Comparison of ENCODE assay signal across 8 cellular contexts in the genomic region with DNA sequence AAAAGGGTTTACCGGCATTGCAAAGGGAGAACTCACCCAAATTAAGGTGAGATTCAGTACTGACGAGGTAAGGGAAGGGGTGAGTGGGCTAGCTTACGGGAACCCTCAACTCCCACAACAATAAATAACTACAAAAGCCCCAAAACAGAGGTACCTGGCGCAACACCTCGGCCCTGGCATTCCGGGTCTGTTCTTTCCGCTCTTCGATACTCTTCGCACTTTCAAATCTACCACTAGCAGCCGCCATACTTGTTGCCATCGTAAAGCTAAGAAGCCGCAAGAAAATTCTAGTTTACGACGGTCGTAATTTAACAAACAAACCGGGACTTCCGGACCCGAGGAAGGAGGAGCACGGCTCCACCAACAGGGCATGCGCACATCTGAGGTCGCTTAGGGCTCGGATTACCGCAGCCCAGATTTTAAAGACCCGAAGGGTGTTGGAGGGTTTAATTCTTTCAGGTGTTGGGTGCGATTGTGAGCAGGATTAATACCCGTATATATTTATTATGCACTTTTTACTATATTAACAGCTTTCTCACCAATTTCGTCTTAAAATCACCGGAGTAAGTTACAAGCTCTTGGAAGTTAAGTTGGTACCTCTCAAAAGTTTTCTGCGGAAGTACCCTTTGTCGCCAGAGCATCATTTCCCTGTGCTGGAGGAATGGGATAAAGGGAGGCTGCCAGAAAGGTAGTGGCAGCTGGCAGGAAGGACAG. TPM values are rescaled to one million over a fixed set of nuclear protein-coding genes. Genes with fewer than 3 reads are reported as not detected.
DNase-seq lines count a peak whose midpoint lies in the region; ATAC-seq and TF ChIP-seq lines count a peak whose summit lies in the region.

A gene (minus strand): TSS at position 268 of the 714 bp plus-strand sequence. CDS start 9 bp downstream, at position 259.

- peaks cover 0 to 8% (median 8%) of the 10 kb centered on the region in 3 donors for H3K36me3 Mint-ChIP-seq in immature natural killer cell

- peak; percentile 97 for ATAC-seq in GM18907 (IDR thresholded peaks at IDR 0.05; ENCODE audit: unreplicated experiment)
- ATAC-seq in HG03159 (IDR thresholded peaks at IDR 0.05; ENCODE audit: unreplicated experiment): peak; percentile 98

- POLR2A ChIA-PET in AG04449 (lab: Yijun Ruan, JAX): interaction anchor here (0.6 kb wide), 1 partner anchor 415 kb away, joined by 3 read pairs; no protein-coding TSS in a partner anchor

- peak within 1 kb of the TSS; percentile 85 to 97 (median 93) for H3K4me3 Mint-ChIP-seq in immature natural killer cell

- peaks cover 10 to 22% (median 20%) of the 10 kb centered on the region in 3 donors for H3K27me3 Mint-ChIP-seq in immature natural killer cell (ENCODE audit: low read depth in 3 of 3)

- TF ChIP-seq CTCF in AG04449 (IDR thresholded peaks at IDR 0.05; ENCODE audit: insufficient read depth, low read length, missing control alignments) (no peak), WI38 (IDR thresholded peaks at IDR 0.05; ENCODE audit: low read depth, low read length) (no peak), cardiac fibroblast (IDR thresholded peaks at IDR 0.05; ENCODE audit: low read depth, low read length) (no peak)

- H3K9me3 Mint-ChIP-seq in immature natural killer cell: no peaks in the 10 kb centered on the region

- DNase-seq in AG04449 (ENCODE audit: low read depth, low spot score): peak; percentile 74
- peak; percentile 83 for DNase-seq in NCI-H2227 treated with DMSO at 0.1 percent for 48 hours (lab: John Stamatoyannopoulos, UW)
- DNase-seq in cardiac fibroblast (ENCODE audit: low read depth in 2 of 2): peak; percentile 97
- peak; percentile 90 to 92 (median 91) for DNase-seq in immature natural killer cell
- DNase-seq in smooth muscle cell of the brain vasculature (ENCODE audit: low read depth, low spot score): peak; percentile 84

- CTCF ChIA-PET in AG04449 (lab: Yijun Ruan, JAX): interaction anchor here (0.9 to 1.6 kb wide), 5 partner anchors 10 to 232 kb away, joined by 3 to 4 read pairs (median 3); no protein-coding TSS in a partner anchor

- H3K4me1 Mint-ChIP-seq in immature natural killer cell: peaks cover 26 to 34% of the 10 kb centered on the region in 2 donors

- H3K4me3 ChIP-seq in AG04449 (ENCODE audit: low read depth, low read length) (peak within 1 kb of the TSS; percentile 89), WI38 (ENCODE audit: low read depth, low read length) (peak within 1 kb of the TSS; percentile 80), cardiac fibroblast (replicated peaks in 1 of 2; ENCODE audit: low read depth in 2 of 2, low read length in 2 of 2) (peak within 1 kb of the TSS; percentile 66 to 75)

- peak within 1 kb of the TSS; percentile 84 to 95 (median 92) for H3K27ac Mint-ChIP-seq in immature natural killer cell

RNA-seq across cellular contexts. Expression of the gene that starts here (rescaled TPM):
- 1 to 10 TPM; 1.4 to 8.8 (median 5.3) TPM for polyA plus RNA-seq in immature natural killer cell

Comparison
In these comparisons a context has a peak if more than half of its experiments do, and no peak if none do; other contexts are left out.
1. Peak in every context shown above with its lines: DNase-seq, ATAC-seq and H3K4me3 ChIP-seq.